1 cellular context compared by ENCODE assay signal in genomic region chr2:207165121-207166038, GRCh38.
TF ChIP-seq lines count a peak whose summit lies in the region.

Gene KLF7, minus strand, starts transcription at chr2:207165948. Its CDS starts 380 bp downstream, at chr2:207165568.

TF ChIP-seq in HepG2, 621 proteins besides CTCF, POLR2A, EP300 and RAD21 (continued from another document):
- TF ChIP-seq, protein P1, sequence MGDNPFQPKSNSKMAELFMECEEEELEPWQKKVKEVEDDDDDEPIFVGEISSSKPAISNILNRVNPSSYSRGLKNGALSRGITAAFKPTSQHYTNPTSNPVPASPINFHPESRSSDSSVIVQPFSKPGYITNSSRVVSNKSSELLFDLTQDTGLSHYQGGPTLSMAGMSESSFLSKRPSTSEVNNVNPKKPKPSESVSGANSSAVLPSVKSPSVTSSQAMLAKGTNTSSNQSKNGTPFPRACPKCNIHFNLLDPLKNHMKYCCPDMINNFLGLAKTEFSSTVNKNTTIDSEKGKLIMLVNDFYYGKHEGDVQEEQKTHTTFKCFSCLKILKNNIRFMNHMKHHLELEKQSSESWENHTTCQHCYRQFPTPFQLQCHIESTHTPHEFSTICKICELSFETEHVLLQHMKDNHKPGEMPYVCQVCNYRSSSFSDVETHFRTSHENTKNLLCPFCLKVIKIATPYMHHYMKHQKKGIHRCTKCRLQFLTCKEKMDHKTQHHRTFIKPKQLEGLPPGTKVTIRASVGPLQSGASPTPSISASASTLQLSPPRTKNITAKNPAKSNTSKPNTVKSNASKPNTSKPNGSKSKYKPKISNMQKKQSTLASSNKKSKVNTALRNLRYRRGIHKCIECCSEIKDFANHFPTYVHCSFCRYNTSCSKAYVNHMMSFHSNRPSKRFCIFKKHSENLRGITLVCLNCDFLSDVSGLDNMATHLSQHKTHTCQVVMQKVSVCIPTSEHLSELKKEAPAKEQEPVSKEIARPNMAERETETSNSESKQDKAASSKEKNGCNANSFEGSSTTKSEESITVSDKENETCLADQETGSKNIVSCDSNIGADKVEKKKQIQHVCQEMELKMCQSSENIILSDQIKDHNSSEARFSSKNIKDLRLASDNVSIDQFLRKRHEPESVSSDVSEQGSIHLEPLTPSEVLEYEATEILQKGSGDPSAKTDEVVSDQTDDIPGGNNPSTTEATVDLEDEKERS (CRISPR knock-in tag; IDR thresholded peaks at IDR 0.05) = no peak
- TF ChIP-seq, protein P2, sequence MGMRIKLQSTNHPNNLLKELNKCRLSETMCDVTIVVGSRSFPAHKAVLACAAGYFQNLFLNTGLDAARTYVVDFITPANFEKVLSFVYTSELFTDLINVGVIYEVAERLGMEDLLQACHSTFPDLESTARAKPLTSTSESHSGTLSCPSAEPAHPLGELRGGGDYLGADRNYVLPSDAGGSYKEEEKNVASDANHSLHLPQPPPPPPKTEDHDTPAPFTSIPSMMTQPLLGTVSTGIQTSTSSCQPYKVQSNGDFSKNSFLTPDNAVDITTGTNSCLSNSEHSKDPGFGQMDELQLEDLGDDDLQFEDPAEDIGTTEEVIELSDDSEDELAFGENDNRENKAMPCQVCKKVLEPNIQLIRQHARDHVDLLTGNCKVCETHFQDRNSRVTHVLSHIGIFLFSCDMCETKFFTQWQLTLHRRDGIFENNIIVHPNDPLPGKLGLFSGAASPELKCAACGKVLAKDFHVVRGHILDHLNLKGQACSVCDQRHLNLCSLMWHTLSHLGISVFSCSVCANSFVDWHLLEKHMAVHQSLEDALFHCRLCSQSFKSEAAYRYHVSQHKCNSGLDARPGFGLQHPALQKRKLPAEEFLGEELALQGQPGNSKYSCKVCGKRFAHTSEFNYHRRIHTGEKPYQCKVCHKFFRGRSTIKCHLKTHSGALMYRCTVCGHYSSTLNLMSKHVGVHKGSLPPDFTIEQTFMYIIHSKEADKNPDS (CRISPR knock-in tag; IDR thresholded peaks at IDR 0.05) = no peak
- TF ChIP-seq, protein P3, sequence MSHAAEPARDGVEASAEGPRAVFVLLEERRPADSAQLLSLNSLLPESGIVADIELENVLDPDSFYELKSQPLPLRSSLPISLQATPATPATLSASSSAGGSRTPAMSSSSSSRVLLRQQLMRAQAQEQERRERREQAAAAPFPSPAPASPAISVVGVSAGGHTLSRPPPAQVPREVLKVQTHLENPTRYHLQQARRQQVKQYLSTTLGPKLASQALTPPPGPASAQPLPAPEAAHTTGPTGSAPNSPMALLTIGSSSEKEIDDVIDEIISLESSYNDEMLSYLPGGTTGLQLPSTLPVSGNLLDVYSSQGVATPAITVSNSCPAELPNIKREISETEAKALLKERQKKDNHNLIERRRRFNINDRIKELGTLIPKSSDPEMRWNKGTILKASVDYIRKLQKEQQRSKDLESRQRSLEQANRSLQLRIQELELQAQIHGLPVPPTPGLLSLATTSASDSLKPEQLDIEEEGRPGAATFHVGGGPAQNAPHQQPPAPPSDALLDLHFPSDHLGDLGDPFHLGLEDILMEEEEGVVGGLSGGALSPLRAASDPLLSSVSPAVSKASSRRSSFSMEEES (CRISPR knock-in tag; IDR thresholded peaks at IDR 0.05) = no peak
- TF ChIP-seq SP4 (CRISPR knock-in tag; IDR thresholded peaks at IDR 0.05) = no peak
- 0 out of 2 replicates have a peak, but pooled peaks have one; percentile 28 for TF ChIP-seq NFE2L1 (CRISPR knock-in tag; IDR thresholded peaks at IDR 0.05; ENCODE audit: borderline replicate concordance)
- TF ChIP-seq GATA4 (IDR thresholded peaks at IDR 0.05; ENCODE audit: borderline replicate concordance, low read depth) = no peak
- TF ChIP-seq CREBL2 (CRISPR knock-in tag; IDR thresholded peaks at IDR 0.05; ENCODE audit: borderline replicate concordance) = 0 out of 2 replicates have a peak, but pooled peaks have one; percentile 46
- TF ChIP-seq GATAD1 (CRISPR knock-in tag; IDR thresholded peaks at IDR 0.05) = no peak
- TF ChIP-seq ZNF317 (CRISPR knock-in tag; IDR thresholded peaks at IDR 0.05) = 0 out of 2 replicates have a peak, but pooled peaks have one; percentile 18
- no peak for TF ChIP-seq ZNF703 (CRISPR knock-in tag; IDR thresholded peaks at IDR 0.05; ENCODE audit: borderline replicate concordance)
- TF ChIP-seq SPEN (CRISPR knock-in tag; IDR thresholded peaks at IDR 0.05; ENCODE audit: low read depth) = no peak
- no peak for TF ChIP-seq ZSCAN30 (CRISPR knock-in tag; IDR thresholded peaks at IDR 0.05)
- TF ChIP-seq TEF (CRISPR knock-in tag; IDR thresholded peaks at IDR 0.05) = no peak
- no peak for TF ChIP-seq ZNF34 (CRISPR knock-in tag; IDR thresholded peaks at IDR 0.05; ENCODE audit: borderline replicate concordance)
- no peak for TF ChIP-seq BCL6 (CRISPR knock-in tag; IDR thresholded peaks at IDR 0.05)
- TF ChIP-seq FOXJ3 (CRISPR knock-in tag; IDR thresholded peaks at IDR 0.05; ENCODE audit: borderline replicate concordance) = no peak
- peak; percentile 7; the same call in 1 of the 2 replicates for TF ChIP-seq NCOR1 (IDR thresholded peaks at IDR 0.05; ENCODE audit: borderline replicate concordance, low read length)
- TF ChIP-seq ZNF530 (CRISPR knock-in tag; IDR thresholded peaks at IDR 0.05; ENCODE audit: low read depth) = no peak
